Comparison of ENCODE assay signal across 10 cellular contexts in genomic region chr2:238596571-238597551, GRCh38.
DNase-seq lines count a peak whose midpoint lies in the region; ATAC-seq, FAIRE-seq and TF ChIP-seq lines count a peak whose summit lies in the region.
"Had no signal": no experiment of that assay in that cellular context is flagged by ENCODE, and none has a peak within 500 bp of the region (broad histone marks: within the 10 kb centered on the region; RNA-seq: fewer than 3 reads in every experiment).

No MANE protein-coding gene starts in this region.

- H3K9me3 Mint-ChIP-seq in activated CD8-positive, alpha-beta T cell treated with anti-CD3 and anti-CD28 coated beads for 36 hours, result no peaks in the 10 kb centered on the region

- no peak overlapping the region for H3K4me3 ChIP-seq in vagina

- H3K36me3 ChIP-seq in vagina, result no peaks in the 10 kb centered on the region

- TF ChIP-seq CTCF in vagina (IDR thresholded peaks at IDR 0.05), result no peak
- TF ChIP-seq CTCF in activated CD8-positive, alpha-beta T cell treated with anti-CD3 and anti-CD28 coated beads for 36 hours (IDR thresholded peaks at IDR 0.05), result no peak

- H3K27ac ChIP-seq in vagina, result peak overlapping the region; percentile 88

- H3K36me3 Mint-ChIP-seq in activated CD8-positive, alpha-beta T cell treated with anti-CD3 and anti-CD28 coated beads for 36 hours (ENCODE audit: low read depth), result no peaks in the 10 kb centered on the region

- H3K4me1 ChIP-seq in vagina, result peaks cover 57% of the 10 kb centered on the region

- no peak overlapping the region for H3K27ac Mint-ChIP-seq in activated CD8-positive, alpha-beta T cell treated with anti-CD3 and anti-CD28 coated beads for 36 hours
- H3K27ac Mint-ChIP-seq: B cell had no signal

- no peaks in the 10 kb centered on the region for H3K4me1 Mint-ChIP-seq in activated CD8-positive, alpha-beta T cell treated with anti-CD3 and anti-CD28 coated beads for 36 hours (ENCODE audit: low read depth)
- H3K4me1 Mint-ChIP-seq: B cell had no signal

- no peaks in the 10 kb centered on the region for H3K27me3 ChIP-seq in vagina

- no peak overlapping the region for H3K4me3 Mint-ChIP-seq in activated CD8-positive, alpha-beta T cell treated with anti-CD3 and anti-CD28 coated beads for 36 hours
- H3K4me3 Mint-ChIP-seq: B cell had no signal

- POLR2A ChIA-PET in activated CD8-positive, alpha-beta T cell treated with anti-CD3 and anti-CD28 coated beads for 36 hours (lab: Charles Lee), result no interaction called here

- no peak for TF ChIP-seq POLR2A in vagina (IDR thresholded peaks at IDR 0.05)
- no peak for TF ChIP-seq POLR2A in erythroblast (IDR thresholded peaks at IDR 0.05; ENCODE audit: low read length)

- no peaks in the 10 kb centered on the region for H3K9me3 ChIP-seq in vagina

- DNase-seq in NCI-H2196 (lab: John Stamatoyannopoulos, UW; ENCODE audit: unreplicated experiment), result peak; percentile 6
- no peak for DNase-seq in NCI-H2196 treated with DMSO at 0.1 percent for 48 hours (lab: John Stamatoyannopoulos, UW; ENCODE audit: unreplicated experiment)
- peak; percentile 91 to 92 for DNase-seq in lung microvascular endothelial cell (ENCODE audit: low read depth in 2 of 2)
- peak in 1 of 2 donors; percentile 88 for DNase-seq in vagina (ENCODE audit: extremely low spot score in 2 of 2)
- no peak for DNase-seq in activated CD8-positive, alpha-beta T cell treated with anti-CD3 and anti-CD28 coated beads for 36 hours
- no peak for DNase-seq in erythroblast (lab: John Stamatoyannopoulos, UW)
- DNase-seq: NCI-H510A treated with DMSO at 0.1 percent for 48 hours had no signal

- peak; percentile 91 for FAIRE-seq in endometrium (lab: Jason Lieb, UNC)

- intact Hi-C loops in vagina (cut with DNase I), result no loop called here
- intact Hi-C loops in activated CD8-positive, alpha-beta T cell treated with anti-CD3 and anti-CD28 coated beads for 36 hours (cut with micrococcal nuclease), result no loop called here

- H3K27me3 Mint-ChIP-seq in activated CD8-positive, alpha-beta T cell treated with anti-CD3 and anti-CD28 coated beads for 36 hours, result peaks cover 2% of the 10 kb centered on the region

- no peak for ATAC-seq in GM18907 (IDR thresholded peaks at IDR 0.05; ENCODE audit: unreplicated experiment)
- no peak for ATAC-seq in activated CD8-positive, alpha-beta T cell treated with anti-CD3 and anti-CD28 coated beads for 36 hours

- CTCF ChIA-PET in activated CD8-positive, alpha-beta T cell treated with anti-CD3 and anti-CD28 coated beads for 36 hours (lab: Charles Lee), result no interaction called here

Comparison
In these comparisons a context has a peak if more than half of its experiments do, and no peak if none do; other contexts are left out.
1. DNase-seq: peak in NCI-H2196 (single experiment) and lung microvascular endothelial cell (2 of 2); none in NCI-H2196 treated with DMSO at 0.1 percent for 48 hours (single experiment), activated CD8-positive, alpha-beta T cell treated with anti-CD3 and anti-CD28 coated beads for 36 hours (single experiment) and erythroblast (0 of 2).